Comparison of ENCODE assay signal across 1 cellular context in the genomic region with DNA sequence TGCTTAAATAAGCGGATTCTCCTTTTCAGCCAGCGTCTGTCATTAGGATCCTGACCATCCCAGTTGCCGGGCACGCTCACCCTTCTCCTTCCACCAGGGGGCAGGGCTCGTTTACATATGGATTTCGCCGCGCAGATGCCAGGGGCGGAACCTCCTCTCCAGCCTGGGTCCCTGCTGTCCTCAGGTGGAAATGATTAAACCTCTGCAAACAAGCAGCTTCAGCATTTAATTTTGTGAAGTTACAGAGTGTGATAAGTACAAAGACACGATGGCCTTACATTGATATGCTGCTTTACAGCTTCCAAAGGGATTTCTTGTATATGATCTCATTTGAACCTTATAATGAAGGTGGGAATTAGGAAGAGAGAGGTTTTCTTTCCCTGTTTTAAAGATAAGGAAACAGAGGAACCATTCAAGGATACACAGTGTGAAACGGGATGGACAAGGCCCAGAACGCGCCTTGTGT.
A peak's percentile ranks its signal among the peaks of the same experiment; 100 is the strongest.
TF ChIP-seq lines count a peak whose summit lies in the region.

No MANE protein-coding gene starts in this region.

TF ChIP-seq in SK-N-SH, 30 proteins besides CTCF, POLR2A, EP300 and RAD21 (continued from another document):
- TF ChIP-seq, protein P1, sequence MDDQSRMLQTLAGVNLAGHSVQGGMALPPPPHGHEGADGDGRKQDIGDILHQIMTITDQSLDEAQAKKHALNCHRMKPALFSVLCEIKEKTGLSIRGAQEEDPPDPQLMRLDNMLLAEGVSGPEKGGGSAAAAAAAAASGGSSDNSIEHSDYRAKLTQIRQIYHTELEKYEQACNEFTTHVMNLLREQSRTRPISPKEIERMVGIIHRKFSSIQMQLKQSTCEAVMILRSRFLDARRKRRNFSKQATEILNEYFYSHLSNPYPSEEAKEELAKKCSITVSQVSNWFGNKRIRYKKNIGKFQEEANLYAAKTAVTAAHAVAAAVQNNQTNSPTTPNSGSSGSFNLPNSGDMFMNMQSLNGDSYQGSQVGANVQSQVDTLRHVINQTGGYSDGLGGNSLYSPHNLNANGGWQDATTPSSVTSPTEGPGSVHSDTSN (IDR thresholded peaks at IDR 0.05): no peak
- TF ChIP-seq FOXJ3 (CRISPR knock-in tag; IDR thresholded peaks at IDR 0.05) (no peak), YY1 (IDR thresholded peaks at IDR 0.05; ENCODE audit: low read depth) (no peak), SIN3A (IDR thresholded peaks at IDR 0.05; ENCODE audit: borderline replicate concordance, low read depth, low read length) (no peak), RXRA (IDR thresholded peaks at IDR 0.05; ENCODE audit: borderline replicate concordance, low read depth) (no peak), JUND (IDR thresholded peaks at IDR 0.05) (no peak), MEF2A (IDR thresholded peaks at IDR 0.05; ENCODE audit: borderline replicate concordance, low read depth) (no peak), EZH2phosphoT487 (IDR thresholded peaks at IDR 0.05; ENCODE audit: borderline replicate concordance, low read depth) (no peak), RFX5 (IDR thresholded peaks at IDR 0.05; ENCODE audit: low read length) (no peak), TCF12 (IDR thresholded peaks at IDR 0.05) (peak; percentile 36; the same call in 1 of the 2 replicates), GABPA (IDR thresholded peaks at IDR 0.05; ENCODE audit: low read depth) (no peak), RCOR1 (IDR thresholded peaks at IDR 0.05; ENCODE audit: low read length) (peak; percentile 27; the same call in 1 of the 2 replicates), TAF1 (IDR thresholded peaks at IDR 0.05; ENCODE audit: borderline replicate concordance, low read depth, low read length) (no peak)
TF ChIP-seq in SK-N-SH: peak in this region for 4.
